1 cellular context compared by ENCODE assay signal in genomic region chr22:46250035-46250782, GRCh38.
TF ChIP-seq lines count a peak whose summit lies in the region.

A gene with protein sequence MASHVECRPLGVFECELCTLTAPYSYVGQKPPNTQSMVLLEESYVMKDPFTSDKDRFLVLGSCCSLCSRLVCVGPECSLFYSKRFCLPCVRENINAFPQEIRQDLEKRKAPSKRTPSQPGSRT (minus strand): TSS chr22:46250293. CDS start chr22:46248284, 2,009 bp downstream.

TF ChIP-seq in GM12878, 131 proteins besides CTCF, POLR2A, EP300 and RAD21 (continued from another document and continues in another):
- TF ChIP-seq REST (IDR thresholded peaks at IDR 0.05; ENCODE audit: low read depth, low read length) = no peak
- 0 out of 2 replicates have a peak, but pooled peaks have one; percentile 6 for TF ChIP-seq CREM (IDR thresholded peaks at IDR 0.05; ENCODE audit: low read depth)
- TF ChIP-seq BHLHE40 (IDR thresholded peaks at IDR 0.05; ENCODE audit: borderline replicate concordance in 1 of 2, low read depth in 2 of 2, low read length in 1 of 2) = peak; percentile 18 to 68; a peak in 2 of 4 replicates
- TF ChIP-seq IRF4 (IDR thresholded peaks at IDR 0.05; ENCODE audit: low read depth, low read length) = no peak
- TF ChIP-seq ZNF384 (IDR thresholded peaks at IDR 0.05; ENCODE audit: borderline replicate concordance, low read depth, low read length) = no peak
- no peak for TF ChIP-seq SIX5 (IDR thresholded peaks at IDR 0.05; ENCODE audit: low read depth, low read length, severe bottlenecking)
- no peak for TF ChIP-seq CUX1 (IDR thresholded peaks at IDR 0.05; ENCODE audit: insufficient replicate concordance, low read depth, low read length)
- TF ChIP-seq, protein P1, sequence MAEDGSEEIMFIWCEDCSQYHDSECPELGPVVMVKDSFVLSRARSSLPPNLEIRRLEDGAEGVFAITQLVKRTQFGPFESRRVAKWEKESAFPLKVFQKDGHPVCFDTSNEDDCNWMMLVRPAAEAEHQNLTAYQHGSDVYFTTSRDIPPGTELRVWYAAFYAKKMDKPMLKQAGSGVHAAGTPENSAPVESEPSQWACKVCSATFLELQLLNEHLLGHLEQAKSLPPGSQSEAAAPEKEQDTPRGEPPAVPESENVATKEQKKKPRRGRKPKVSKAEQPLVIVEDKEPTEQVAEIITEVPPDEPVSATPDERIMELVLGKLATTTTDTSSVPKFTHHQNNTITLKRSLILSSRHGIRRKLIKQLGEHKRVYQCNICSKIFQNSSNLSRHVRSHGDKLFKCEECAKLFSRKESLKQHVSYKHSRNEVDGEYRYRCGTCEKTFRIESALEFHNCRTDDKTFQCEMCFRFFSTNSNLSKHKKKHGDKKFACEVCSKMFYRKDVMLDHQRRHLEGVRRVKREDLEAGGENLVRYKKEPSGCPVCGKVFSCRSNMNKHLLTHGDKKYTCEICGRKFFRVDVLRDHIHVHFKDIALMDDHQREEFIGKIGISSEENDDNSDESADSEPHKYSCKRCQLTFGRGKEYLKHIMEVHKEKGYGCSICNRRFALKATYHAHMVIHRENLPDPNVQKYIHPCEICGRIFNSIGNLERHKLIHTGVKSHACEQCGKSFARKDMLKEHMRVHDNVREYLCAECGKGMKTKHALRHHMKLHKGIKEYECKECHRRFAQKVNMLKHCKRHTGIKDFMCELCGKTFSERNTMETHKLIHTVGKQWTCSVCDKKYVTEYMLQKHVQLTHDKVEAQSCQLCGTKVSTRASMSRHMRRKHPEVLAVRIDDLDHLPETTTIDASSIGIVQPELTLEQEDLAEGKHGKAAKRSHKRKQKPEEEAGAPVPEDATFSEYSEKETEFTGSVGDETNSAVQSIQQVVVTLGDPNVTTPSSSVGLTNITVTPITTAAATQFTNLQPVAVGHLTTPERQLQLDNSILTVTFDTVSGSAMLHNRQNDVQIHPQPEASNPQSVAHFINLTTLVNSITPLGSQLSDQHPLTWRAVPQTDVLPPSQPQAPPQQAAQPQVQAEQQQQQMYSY (CRISPR knock-in tag; IDR thresholded peaks at IDR 0.05) = no peak
- TF ChIP-seq, protein P2, sequence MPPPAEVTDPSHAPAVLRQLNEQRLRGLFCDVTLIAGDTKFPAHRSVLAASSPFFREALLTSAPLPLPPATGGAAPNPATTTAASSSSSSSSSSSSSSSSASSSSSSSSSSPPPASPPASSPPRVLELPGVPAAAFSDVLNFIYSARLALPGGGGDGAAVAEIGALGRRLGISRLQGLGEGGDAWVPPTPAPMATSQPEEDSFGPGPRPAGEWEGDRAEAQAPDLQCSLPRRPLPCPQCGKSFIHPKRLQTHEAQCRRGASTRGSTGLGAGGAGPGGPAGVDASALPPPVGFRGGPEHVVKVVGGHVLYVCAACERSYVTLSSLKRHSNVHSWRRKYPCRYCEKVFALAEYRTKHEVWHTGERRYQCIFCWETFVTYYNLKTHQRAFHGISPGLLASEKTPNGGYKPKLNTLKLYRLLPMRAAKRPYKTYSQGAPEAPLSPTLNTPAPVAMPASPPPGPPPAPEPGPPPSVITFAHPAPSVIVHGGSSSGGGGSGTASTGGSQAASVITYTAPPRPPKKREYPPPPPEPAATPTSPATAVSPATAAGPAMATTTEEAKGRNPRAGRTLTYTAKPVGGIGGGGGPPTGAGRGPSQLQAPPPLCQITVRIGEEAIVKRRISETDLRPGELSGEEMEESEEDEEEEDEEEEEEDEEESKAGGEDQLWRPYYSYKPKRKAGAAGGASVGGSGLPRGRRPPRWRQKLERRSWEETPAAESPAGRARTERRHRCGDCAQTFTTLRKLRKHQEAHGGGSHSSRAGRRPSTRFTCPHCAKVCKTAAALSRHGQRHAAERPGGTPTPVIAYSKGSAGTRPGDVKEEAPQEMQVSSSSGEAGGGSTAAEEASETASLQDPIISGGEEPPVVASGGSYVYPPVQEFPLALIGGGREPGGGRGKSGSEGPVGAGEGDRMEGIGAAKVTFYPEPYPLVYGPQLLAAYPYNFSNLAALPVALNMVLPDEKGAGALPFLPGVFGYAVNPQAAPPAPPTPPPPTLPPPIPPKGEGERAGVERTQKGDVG (CRISPR knock-in tag; IDR thresholded peaks at IDR 0.05) = no peak
- no peak for TF ChIP-seq RELB (IDR thresholded peaks at IDR 0.05; ENCODE audit: low read depth)
- no peak for TF ChIP-seq SUZ12 (IDR thresholded peaks at IDR 0.05; ENCODE audit: unreplicated experiment)
- TF ChIP-seq GATAD2B (conservative IDR thresholded peaks at IDR 0.05; ENCODE audit: low read depth) = peak; percentile 82; the same call in 1 of the 2 replicates
- no peak for TF ChIP-seq ZZZ3 (IDR thresholded peaks at IDR 0.05; ENCODE audit: control insufficient read depth, insufficient read length, low read depth)
- TF ChIP-seq NR2C1 (IDR thresholded peaks at IDR 0.05) = no peak
- TF ChIP-seq BMI1 (IDR thresholded peaks at IDR 0.05; ENCODE audit: borderline replicate concordance) = no peak
- TF ChIP-seq, protein P3, sequence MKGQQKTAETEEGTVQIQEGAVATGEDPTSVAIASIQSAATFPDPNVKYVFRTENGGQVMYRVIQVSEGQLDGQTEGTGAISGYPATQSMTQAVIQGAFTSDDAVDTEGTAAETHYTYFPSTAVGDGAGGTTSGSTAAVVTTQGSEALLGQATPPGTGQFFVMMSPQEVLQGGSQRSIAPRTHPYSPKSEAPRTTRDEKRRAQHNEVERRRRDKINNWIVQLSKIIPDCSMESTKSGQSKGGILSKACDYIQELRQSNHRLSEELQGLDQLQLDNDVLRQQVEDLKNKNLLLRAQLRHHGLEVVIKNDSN (IDR thresholded peaks at IDR 0.05; ENCODE audit: borderline replicate concordance, extremely low read length, insufficient read depth, low read depth, low read length) = no peak
- no peak for TF ChIP-seq BCL3 (IDR thresholded peaks at IDR 0.05; ENCODE audit: borderline replicate concordance, insufficient read depth, low read depth, low read length, poor library complexity, severe bottlenecking)
- no peak for TF ChIP-seq SMAD1 (IDR thresholded peaks at IDR 0.05; ENCODE audit: low read depth, partially characterized antibody)
- TF ChIP-seq ASH2L (IDR thresholded peaks at IDR 0.05; ENCODE audit: borderline replicate concordance, low read depth) = no peak
- TF ChIP-seq HDAC2 (IDR thresholded peaks at IDR 0.05) = no peak
- TF ChIP-seq NR2F1 (conservative IDR thresholded peaks at IDR 0.05) = no peak; the same call in 1 of the 2 replicates
- TF ChIP-seq SREBF1 (IDR thresholded peaks at IDR 0.05; ENCODE audit: low read length) = no peak
- TF ChIP-seq, protein P4, sequence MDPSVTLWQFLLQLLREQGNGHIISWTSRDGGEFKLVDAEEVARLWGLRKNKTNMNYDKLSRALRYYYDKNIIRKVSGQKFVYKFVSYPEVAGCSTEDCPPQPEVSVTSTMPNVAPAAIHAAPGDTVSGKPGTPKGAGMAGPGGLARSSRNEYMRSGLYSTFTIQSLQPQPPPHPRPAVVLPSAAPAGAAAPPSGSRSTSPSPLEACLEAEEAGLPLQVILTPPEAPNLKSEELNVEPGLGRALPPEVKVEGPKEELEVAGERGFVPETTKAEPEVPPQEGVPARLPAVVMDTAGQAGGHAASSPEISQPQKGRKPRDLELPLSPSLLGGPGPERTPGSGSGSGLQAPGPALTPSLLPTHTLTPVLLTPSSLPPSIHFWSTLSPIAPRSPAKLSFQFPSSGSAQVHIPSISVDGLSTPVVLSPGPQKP (IDR thresholded peaks at IDR 0.05; ENCODE audit: low read depth, low read length) = no peak
- no peak for TF ChIP-seq RBBP5 (conservative IDR thresholded peaks at IDR 0.05)
- TF ChIP-seq KDM1A (IDR thresholded peaks at IDR 0.05; ENCODE audit: borderline replicate concordance) = no peak
- peak; percentile 69 for TF ChIP-seq LARP7 (IDR thresholded peaks at IDR 0.05)
- TF ChIP-seq, protein P5, sequence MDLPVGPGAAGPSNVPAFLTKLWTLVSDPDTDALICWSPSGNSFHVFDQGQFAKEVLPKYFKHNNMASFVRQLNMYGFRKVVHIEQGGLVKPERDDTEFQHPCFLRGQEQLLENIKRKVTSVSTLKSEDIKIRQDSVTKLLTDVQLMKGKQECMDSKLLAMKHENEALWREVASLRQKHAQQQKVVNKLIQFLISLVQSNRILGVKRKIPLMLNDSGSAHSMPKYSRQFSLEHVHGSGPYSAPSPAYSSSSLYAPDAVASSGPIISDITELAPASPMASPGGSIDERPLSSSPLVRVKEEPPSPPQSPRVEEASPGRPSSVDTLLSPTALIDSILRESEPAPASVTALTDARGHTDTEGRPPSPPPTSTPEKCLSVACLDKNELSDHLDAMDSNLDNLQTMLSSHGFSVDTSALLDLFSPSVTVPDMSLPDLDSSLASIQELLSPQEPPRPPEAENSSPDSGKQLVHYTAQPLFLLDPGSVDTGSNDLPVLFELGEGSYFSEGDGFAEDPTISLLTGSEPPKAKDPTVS (IDR thresholded peaks at IDR 0.05; ENCODE audit: low read depth, low read length) = no peak
- TF ChIP-seq CEBPB (IDR thresholded peaks at IDR 0.05; ENCODE audit: borderline replicate concordance in 1 of 2, low read depth in 2 of 2, low read length in 2 of 2) = no peak
- peak; percentile 63; the same call in 1 of the 2 replicates for TF ChIP-seq RB1 (IDR thresholded peaks at IDR 0.05; ENCODE audit: borderline replicate concordance)
- no peak; the same call in 1 of the 2 replicates for TF ChIP-seq CREB1 (IDR thresholded peaks at IDR 0.05; ENCODE audit: low read depth)
